In the genomic region with DNA sequence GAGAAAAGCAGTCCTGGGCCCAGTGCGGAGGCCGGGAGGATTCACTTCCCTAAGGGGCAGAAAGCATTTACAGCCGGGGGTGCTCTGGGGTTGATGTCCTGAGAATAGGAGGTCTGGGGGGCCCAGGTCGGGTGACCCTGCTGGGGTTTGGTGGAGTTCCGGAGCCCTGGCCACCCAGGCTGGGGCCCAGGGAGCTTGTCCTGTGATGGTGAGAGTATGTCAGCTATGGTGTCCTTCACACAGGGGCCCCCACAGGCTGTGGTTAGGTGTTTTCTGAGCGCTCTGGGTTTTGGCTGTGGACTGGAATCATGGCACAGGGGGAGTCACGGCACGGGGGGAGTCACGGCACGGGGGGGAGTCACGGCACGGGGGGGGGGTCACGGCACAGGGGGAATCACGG, we compare ENCODE assay signal across 26 cellular contexts.
"Had no signal": no experiment of that assay in that cellular context is flagged by ENCODE, and none has a peak within 500 bp of the region (broad histone marks: within the 10 kb centered on the region; RNA-seq: fewer than 3 reads in every experiment).

No MANE protein-coding gene starts in this region.

- H3K4me3 ChIP-seq: MG63 had no signal

- DNase-seq: activated CD4-positive, alpha-beta memory T cell treated with anti-CD3 and anti-CD28 coated beads, Interleukin-2, amount 10 ng/mL, durations not matched to agents 7 days and 5 days; activated CD4-positive, alpha-beta T cell treated with anti-CD3 and anti-CD28 coated beads for 36 hours; activated CD4-positive, alpha-beta T cell treated with anti-CD3 and anti-CD28 coated beads, Interleukin-2, amount 50 U/mL, for 1 hour; activated gamma-delta T cell treated with Interleukin-2 at 50 U/mL for 16 hours; activated naive CD4-positive, alpha-beta T cell treated with anti-CD3 and anti-CD28 coated beads, Interleukin-2, amount 10 ng/mL, durations not matched to agents 7 days and 5 days; activated naive CD8-positive, alpha-beta T cell treated with anti-CD3 and anti-CD28 coated beads, Interleukin-2, amount 10 ng/mL, durations not matched to agents 7 days and 5 days; activated T-cell treated with anti-CD3 and anti-CD28 coated beads, Interleukin-2, amount 50 U/mL, for 72 hours; aorta; central memory CD4-positive, alpha-beta T cell; MG63; MV-4-11; NCI-H1105; NCI-H1436; NCI-H1694 treated with DMSO at 0.1 percent for 48 hours; NCI-H2081; NCI-H510A treated with DMSO at 0.1 percent for 48 hours; NCI-H69; PC-3; SHP77; T-cell; T-helper 2 cell; T1000 had no signal

- FAIRE-seq: bronchial epithelial cell, RCC 7860, TTC549 had no signal

- ATAC-seq: activated CD4-positive, alpha-beta T cell treated with anti-CD3 and anti-CD28 coated beads for 36 hours; activated T-cell treated with anti-CD3 and anti-CD28 coated beads, Interleukin-2, amount 50 U/mL, for 72 hours; PC-3; T-cell had no signal

- H3K9me3 Mint-ChIP-seq: activated CD4-positive, alpha-beta memory T cell treated with anti-CD3 and anti-CD28 coated beads, Interleukin-2, amount 10 ng/mL, durations not matched to agents 7 days and 5 days; activated naive CD4-positive, alpha-beta T cell treated with anti-CD3 and anti-CD28 coated beads, Interleukin-2, amount 10 ng/mL, durations not matched to agents 7 days and 5 days; activated T-cell treated with anti-CD3 and anti-CD28 coated beads, Interleukin-2, amount 50 U/mL, for 72 hours; activated T-helper 2 cell treated with anti-CD3 and anti-CD28 coated beads, Interferon-gamma antibody, Interleukin-2, Interleukin-4, amounts not matched to agents 10 μg/mL and 5 μg/mL and 100 μg/mL, durations not matched to agents 14 hours and 24 hours and 36 hours; T-cell had no signal

- H3K4me3 Mint-ChIP-seq: activated CD4-positive, alpha-beta memory T cell treated with anti-CD3 and anti-CD28 coated beads, Interleukin-2, amount 10 ng/mL, durations not matched to agents 7 days and 5 days; activated CD4-positive, alpha-beta T cell treated with anti-CD3 and anti-CD28 coated beads for 36 hours; activated naive CD4-positive, alpha-beta T cell treated with anti-CD3 and anti-CD28 coated beads, Interleukin-2, amount 10 ng/mL, durations not matched to agents 7 days and 5 days; activated naive CD8-positive, alpha-beta T cell treated with anti-CD3 and anti-CD28 coated beads, Interleukin-2, amount 10 ng/mL, durations not matched to agents 7 days and 5 days; activated T-cell treated with anti-CD3 and anti-CD28 coated beads, Interleukin-2, amount 50 U/mL, for 72 hours; T-cell had no signal

- H3K27ac Mint-ChIP-seq: activated CD4-positive, alpha-beta memory T cell treated with anti-CD3 and anti-CD28 coated beads, Interleukin-2, amount 10 ng/mL, durations not matched to agents 7 days and 5 days; activated CD4-positive, alpha-beta T cell treated with anti-CD3 and anti-CD28 coated beads for 36 hours; activated naive CD4-positive, alpha-beta T cell treated with anti-CD3 and anti-CD28 coated beads, Interleukin-2, amount 10 ng/mL, durations not matched to agents 7 days and 5 days; activated naive CD8-positive, alpha-beta T cell treated with anti-CD3 and anti-CD28 coated beads, Interleukin-2, amount 10 ng/mL, durations not matched to agents 7 days and 5 days; activated T-cell treated with anti-CD3 and anti-CD28 coated beads, Interleukin-2, amount 50 U/mL, for 72 hours; activated T-helper 2 cell treated with anti-CD3 and anti-CD28 coated beads, Interferon-gamma antibody, Interleukin-2, Interleukin-4, amounts not matched to agents 10 μg/mL and 5 μg/mL and 100 μg/mL, durations not matched to agents 14 hours and 24 hours and 36 hours; T-cell had no signal

- H3K36me3 Mint-ChIP-seq: activated naive CD4-positive, alpha-beta T cell treated with anti-CD3 and anti-CD28 coated beads, Interleukin-2, amount 10 ng/mL, durations not matched to agents 7 days and 5 days; activated naive CD8-positive, alpha-beta T cell treated with anti-CD3 and anti-CD28 coated beads, Interleukin-2, amount 10 ng/mL, durations not matched to agents 7 days and 5 days; T-cell had no signal

- H3K9me3 ChIP-seq: MG63 had no signal

- H3K36me3 ChIP-seq: MG63 had no signal

- H3K27me3 ChIP-seq: MG63 had no signal

- H3K4me1 Mint-ChIP-seq: activated CD4-positive, alpha-beta T cell treated with anti-CD3 and anti-CD28 coated beads for 36 hours; activated naive CD4-positive, alpha-beta T cell treated with anti-CD3 and anti-CD28 coated beads, Interleukin-2, amount 10 ng/mL, durations not matched to agents 7 days and 5 days had no signal
